9 cellular contexts compared by ENCODE assay signal in the genomic region with DNA sequence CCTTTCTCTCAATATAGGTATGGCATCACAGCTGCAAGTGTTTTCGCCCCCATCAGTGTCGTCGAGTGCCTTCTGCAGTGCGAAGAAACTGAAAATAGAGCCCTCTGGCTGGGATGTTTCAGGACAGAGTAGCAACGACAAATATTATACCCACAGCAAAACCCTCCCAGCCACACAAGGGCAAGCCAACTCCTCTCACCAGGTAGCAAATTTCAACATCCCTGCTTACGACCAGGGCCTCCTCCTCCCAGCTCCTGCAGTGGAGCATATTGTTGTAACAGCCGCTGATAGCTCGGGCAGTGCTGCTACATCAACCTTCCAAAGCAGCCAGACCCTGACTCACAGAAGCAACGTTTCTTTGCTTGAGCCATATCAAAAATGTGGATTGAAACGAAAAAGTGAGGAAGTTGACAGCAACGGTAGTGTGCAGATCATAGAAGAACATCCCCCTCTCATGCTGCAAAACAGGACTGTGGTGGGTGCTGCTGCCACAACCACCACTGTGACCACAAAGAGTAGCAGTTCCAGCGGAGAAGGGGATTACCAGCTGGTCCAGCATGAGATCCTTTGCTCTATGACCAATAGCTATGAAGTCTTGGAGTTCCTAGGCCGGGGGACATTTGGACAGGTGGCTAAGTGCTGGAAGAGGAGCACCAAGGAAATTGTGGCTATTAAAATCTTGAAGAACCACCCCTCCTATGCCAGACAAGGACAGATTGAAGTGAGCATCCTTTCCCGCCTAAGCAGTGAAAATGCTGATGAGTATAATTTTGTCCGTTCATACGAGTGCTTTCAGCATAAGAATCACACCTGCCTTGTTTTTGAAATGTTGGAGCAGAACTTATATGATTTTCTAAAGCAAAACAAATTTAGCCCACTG. TPM values are rescaled to one million over a fixed set of nuclear protein-coding genes. Genes with fewer than 3 reads are reported as not detected.
DNase-seq lines count a peak whose midpoint lies in the region; ATAC-seq and TF ChIP-seq lines count a peak whose summit lies in the region.
"Had no signal": no experiment of that assay in that cellular context is flagged by ENCODE, and none has a peak within 500 bp of the region (broad histone marks: within the 10 kb centered on the region; RNA-seq: fewer than 3 reads in every experiment).

No MANE protein-coding gene starts in this region.

- peak; percentile 72 for DNase-seq in activated CD4-positive, alpha-beta T cell treated with anti-CD3 and anti-CD28 coated beads for 36 hours
- DNase-seq in activated CD4-positive, alpha-beta T cell treated with anti-CD3 and anti-CD28 coated beads, Interleukin-2, amount 50 U/mL, for 1 hour = no peak
- DNase-seq in Peyer's patch = no peak
- no peak for DNase-seq in mammary epithelial cell
- DNase-seq in islet precursor cell = no peak
- DNase-seq in NCI-H187 (lab: John Stamatoyannopoulos, UW) = no peak
- DNase-seq: heart left ventricle had no signal

- ATAC-seq in activated CD4-positive, alpha-beta T cell treated with anti-CD3 and anti-CD28 coated beads for 36 hours = peak; percentile 61
- no peak for ATAC-seq in gastroesophageal sphincter

- no peaks in the 10 kb centered on the region for H3K27me3 Mint-ChIP-seq in activated CD4-positive, alpha-beta T cell treated with anti-CD3 and anti-CD28 coated beads for 36 hours
- no peaks in the 10 kb centered on the region for H3K27me3 Mint-ChIP-seq in stimulated activated naive CD8-positive, alpha-beta T cell treated with anti-CD3 and anti-CD28 coated beads, Interleukin-15, Interleukin-2, amounts not matched to agents 100 ng/mL and 50 ng/mL, for 24 hours

- no peaks in the 10 kb centered on the region for H3K9me3 Mint-ChIP-seq in activated CD4-positive, alpha-beta T cell treated with anti-CD3 and anti-CD28 coated beads for 36 hours (ENCODE audit: low read depth)
- H3K9me3 Mint-ChIP-seq in stimulated activated naive CD8-positive, alpha-beta T cell treated with anti-CD3 and anti-CD28 coated beads, Interleukin-15, Interleukin-2, amounts not matched to agents 100 ng/mL and 50 ng/mL, for 24 hours = no peaks in the 10 kb centered on the region

- no peaks in the 10 kb centered on the region for H4K20me1 ChIP-seq in mammary epithelial cell (ENCODE audit: insufficient read depth, low read length)

- CTCF ChIA-PET in activated CD4-positive, alpha-beta T cell treated with anti-CD3 and anti-CD28 coated beads for 36 hours (lab: Charles Lee) = interaction anchor here (0.9 to 13.6 kb wide), 5 partner anchors 9 to 106 kb away, joined by 3 to 155 read pairs (median 4); a partner anchor contains a TSS
- CTCF ChIA-PET in mammary epithelial cell (lab: Charles Lee; ENCODE audit: low non-redundant PET) = no interaction called here

- H3K9me3 ChIP-seq in Peyer's patch (no peaks in the 10 kb centered on the region), mammary epithelial cell (replicated peaks; ENCODE audit: insufficient read depth, low read length) (no peaks in the 10 kb centered on the region), gastroesophageal sphincter (no peaks in the 10 kb centered on the region)

- no peak for TF ChIP-seq POLR2A in Peyer's patch (IDR thresholded peaks at IDR 0.05)
- no peak for TF ChIP-seq POLR2A in gastroesophageal sphincter (IDR thresholded peaks at IDR 0.05)

- peaks cover 0 to 15% (median 2%) of the 10 kb centered on the region in 4 donors for H3K4me1 ChIP-seq in Peyer's patch
- H3K4me1 ChIP-seq in mammary epithelial cell (ENCODE audit: insufficient read depth, low read length) = no peaks in the 10 kb centered on the region
- H3K4me1 ChIP-seq in gastroesophageal sphincter = peaks cover 0 to 70% (median 9%) of the 10 kb centered on the region in 3 donors

- peak overlapping the region; percentile 90 for H3K27ac Mint-ChIP-seq in activated CD4-positive, alpha-beta T cell treated with anti-CD3 and anti-CD28 coated beads for 36 hours
- peak overlapping the region; percentile 88 for H3K27ac Mint-ChIP-seq in stimulated activated naive CD8-positive, alpha-beta T cell treated with anti-CD3 and anti-CD28 coated beads, Interleukin-15, Interleukin-2, amounts not matched to agents 100 ng/mL and 50 ng/mL, for 24 hours

- dilution Hi-C loops in mammary epithelial cell (cut with HindIII; ENCODE audit: low sequenced_read_pairs) = no loop called here

- H2AFZ ChIP-seq in mammary epithelial cell (ENCODE audit: low read depth, low read length) = no peak overlapping the region

- TF ChIP-seq CTCF in Peyer's patch (IDR thresholded peaks at IDR 0.05) (no peak), mammary epithelial cell (conservative IDR thresholded peaks at IDR 0.05 in 1 of 2, IDR thresholded peaks at IDR 0.05 in 1 of 2; ENCODE audit: extremely low read depth in 1 of 2, insufficient read depth in 1 of 2, low read depth in 1 of 2, low read length in 2 of 2) (no peak), gastroesophageal sphincter (IDR thresholded peaks at IDR 0.05) (no peak)

- POLR2A ChIA-PET in activated CD4-positive, alpha-beta T cell treated with anti-CD3 and anti-CD28 coated beads for 36 hours (lab: Charles Lee) = interaction anchor here (0.9 to 2.6 kb wide), 4 partner anchors 10 to 70 kb away, joined by 3 to 28 read pairs (median 4); no protein-coding TSS in a partner anchor

- H3K9ac ChIP-seq in mammary epithelial cell (ENCODE audit: insufficient read depth, low read length) = no peak overlapping the region

- TSS peak; percentile 52 for BruUV-seq in mammary epithelial cell (replicated peaks; lab: Mats Ljungman, UMichigan)

- in situ Hi-C loops in mammary epithelial cell (cut with MboI; ENCODE audit: low sequenced_read_pairs in 2 of 2) = no loop called here

- TF ChIP-seq EP300 in gastroesophageal sphincter (IDR thresholded peaks at IDR 0.05) = no peak

- H3K4me3 Mint-ChIP-seq in activated CD4-positive, alpha-beta T cell treated with anti-CD3 and anti-CD28 coated beads for 36 hours = peak overlapping the region; percentile 59
- H3K4me3 Mint-ChIP-seq in stimulated activated naive CD8-positive, alpha-beta T cell treated with anti-CD3 and anti-CD28 coated beads, Interleukin-15, Interleukin-2, amounts not matched to agents 100 ng/mL and 50 ng/mL, for 24 hours = peak overlapping the region; percentile 77

- H3K27ac ChIP-seq in Peyer's patch (peak overlapping the region in 3 of 4 donors; percentile 16 to 60 (median 47)), mammary epithelial cell (ENCODE audit: insufficient read depth, low read depth, low read length) (no peak overlapping the region), gastroesophageal sphincter (no peak overlapping the region)

- WGBS in mammary epithelial cell (ENCODE audit: low coverage, missing lambda C conversion rate) = 91% methylated on average over 15 of the region's 16 CpGs
- 76 to 89% methylated on average over 10 to 12 of the region's 16 CpGs for WGBS in gastroesophageal sphincter (ENCODE audit: low coverage in 1 of 2), 2 donors

- peaks cover 50% of the 10 kb centered on the region for H3K36me3 Mint-ChIP-seq in activated CD4-positive, alpha-beta T cell treated with anti-CD3 and anti-CD28 coated beads for 36 hours (ENCODE audit: low read depth)
- H3K36me3 Mint-ChIP-seq in stimulated activated naive CD8-positive, alpha-beta T cell treated with anti-CD3 and anti-CD28 coated beads, Interleukin-15, Interleukin-2, amounts not matched to agents 100 ng/mL and 50 ng/mL, for 24 hours (ENCODE audit: low read depth) = peaks cover 60% of the 10 kb centered on the region

- H3K4me2 ChIP-seq in mammary epithelial cell (ENCODE audit: insufficient read depth, low read depth, low read length) = no peak overlapping the region

- intact Hi-C loops in activated CD4-positive, alpha-beta T cell treated with anti-CD3 and anti-CD28 coated beads for 36 hours (cut with DNase I, micrococcal nuclease) = loop anchor here (1.0 to 10.0 kb wide), 3 partner anchors 9 to 806 kb away; a partner anchor contains a TSS
- intact Hi-C loops in mammary epithelial cell (cut with micrococcal nuclease) = no loop called here

- peaks cover 73% of the 10 kb centered on the region for H3K4me1 Mint-ChIP-seq in activated CD4-positive, alpha-beta T cell treated with anti-CD3 and anti-CD28 coated beads for 36 hours
- peaks cover 78% of the 10 kb centered on the region for H3K4me1 Mint-ChIP-seq in stimulated activated naive CD8-positive, alpha-beta T cell treated with anti-CD3 and anti-CD28 coated beads, Interleukin-15, Interleukin-2, amounts not matched to agents 100 ng/mL and 50 ng/mL, for 24 hours (ENCODE audit: low read depth)

- H3K27me3 ChIP-seq in Peyer's patch = no peaks in the 10 kb centered on the region
- no peaks in the 10 kb centered on the region for H3K27me3 ChIP-seq in mammary epithelial cell (ENCODE audit: insufficient read depth, low read length)
- H3K27me3 ChIP-seq in gastroesophageal sphincter = no peaks in the 10 kb centered on the region
- H3K27me3 ChIP-seq: heart left ventricle had no signal

- H3K4me3 ChIP-seq in Peyer's patch = no peak overlapping the region
- H3K4me3 ChIP-seq in mammary epithelial cell (replicated peaks in 1 of 3; ENCODE audit: insufficient read depth in 1 of 3, low read depth in 2 of 3, low read length in 3 of 3) = no peak overlapping the region
- no peak overlapping the region for H3K4me3 ChIP-seq in gastroesophageal sphincter
- H3K4me3 ChIP-seq: heart left ventricle had no signal

- H3K36me3 ChIP-seq in Peyer's patch = peaks cover 0 to 27% (median 0%) of the 10 kb centered on the region in 3 donors
- H3K36me3 ChIP-seq in mammary epithelial cell (ENCODE audit: insufficient read depth, low read length) = no peaks in the 10 kb centered on the region
- peaks cover 0 to 24% of the 10 kb centered on the region in 2 donors for H3K36me3 ChIP-seq in gastroesophageal sphincter

- peaks cover 75% of the 10 kb centered on the region for H3K79me2 ChIP-seq in mammary epithelial cell (ENCODE audit: insufficient read depth, low read length)

RNA-seq across cellular contexts. Expression of a gene that starts 11.5 kb away (rescaled TPM):
- 10 to 100 TPM; 42.2 to 50.3 TPM for total RNA-seq in activated CD4-positive, alpha-beta T cell treated with anti-CD3 and anti-CD28 coated beads for 36 hours
- total RNA-seq in Peyer's patch (10 to 100 TPM; 34.7 to 51.2 (median 42.1) TPM), mammary epithelial cell (10 to 100 TPM; 29.3 to 38.4 TPM), gastroesophageal sphincter (10 to 100 TPM; 64.8 to 92.3 (median 76.9) TPM)
- polyA plus RNA-seq in mammary epithelial cell = 25.2 TPM
- polyA minus RNA-seq in mammary epithelial cell = 32.7 TPM

RNA-seq across cellular contexts. Expression of a gene that starts 35.5 kb away (rescaled TPM):
- total RNA-seq in activated CD4-positive, alpha-beta T cell treated with anti-CD3 and anti-CD28 coated beads for 36 hours = 10 to 100 TPM; 18.2 to 21.8 TPM
- total RNA-seq in Peyer's patch (1 to 10 TPM in 3 of 4 donors, under 1 TPM in 1; 0.53 to 5.8 (median 3.2) TPM), mammary epithelial cell (10 to 100 TPM in 1 of 2 donors, 1 to 10 TPM in 1; 4.7 to 12.1 TPM), gastroesophageal sphincter (1 to 10 TPM; 3.2 to 9.2 (median 5.1) TPM)
- 8.6 TPM for polyA plus RNA-seq in mammary epithelial cell
- 14.4 TPM for polyA minus RNA-seq in mammary epithelial cell

RNA-seq across cellular contexts. Expression of a gene that starts 36.0 kb away (rescaled TPM):
- 10 to 100 TPM; 27.7 to 39.2 TPM for total RNA-seq in activated CD4-positive, alpha-beta T cell treated with anti-CD3 and anti-CD28 coated beads for 36 hours
- total RNA-seq in Peyer's patch (10 to 100 TPM; 20.8 to 45.8 (median 40.1) TPM), mammary epithelial cell (10 to 100 TPM in 1 of 2 donors, 1 to 10 TPM in 1; 8.8 to 21.4 TPM), gastroesophageal sphincter (10 to 100 TPM in 3 of 4 donors, 1 to 10 TPM in 1; 7.1 to 21.9 (median 12.6) TPM)
- 12.7 TPM for polyA plus RNA-seq in mammary epithelial cell
- 27.3 TPM for polyA minus RNA-seq in mammary epithelial cell

RNA-seq across cellular contexts. Expression of a gene that starts 38.7 kb away (rescaled TPM):
- total RNA-seq in activated CD4-positive, alpha-beta T cell treated with anti-CD3 and anti-CD28 coated beads for 36 hours = under 1 TPM in 1 of 2 experiments, not detected in 1; 0.11 TPM
- total RNA-seq in Peyer's patch (10 to 100 TPM in 1 of 4 donors, 1 to 10 TPM in 3; 3.3 to 12.0 (median 7.8) TPM), mammary epithelial cell (under 1 TPM; 0.66 to 0.83 TPM), gastroesophageal sphincter (100 to 1,000 TPM in 1 of 4 donors, 10 to 100 TPM in 3; 62.4 to 155 (median 65.5) TPM)
- polyA plus RNA-seq in mammary epithelial cell = 0.73 TPM
- polyA minus RNA-seq in mammary epithelial cell = 2.9 TPM

RNA-seq across cellular contexts. Expression of a gene that starts 53.2 kb away (rescaled TPM):
- total RNA-seq in activated CD4-positive, alpha-beta T cell treated with anti-CD3 and anti-CD28 coated beads for 36 hours = 1 to 10 TPM; 1.1 to 1.3 TPM
- total RNA-seq in Peyer's patch (100 to 1,000 TPM in 3 of 4 donors, 10 to 100 TPM in 1; 38.0 to 249 (median 119) TPM), mammary epithelial cell (under 1 TPM in 1 of 2 donors, not detected in 1; 0.68 TPM), gastroesophageal sphincter (under 1 TPM in 3 of 4 donors, not detected in 1; 0.15 to 0.93 (median 0.27) TPM)
- 0.01 TPM for polyA plus RNA-seq in mammary epithelial cell
- not detected for polyA minus RNA-seq in mammary epithelial cell

Comparison
In these comparisons a context has a peak if more than half of its experiments do, and no peak if none do; other contexts are left out.
1. H3K27ac ChIP-seq: peak in Peyer's patch (3 of 4); none in mammary epithelial cell (single experiment) and gastroesophageal sphincter (0 of 4).